Comparison of ENCODE assay signal across 17 cellular contexts in genomic region chr10:79361721-79362397, GRCh38.
"Had no signal": no experiment of that assay in that cellular context is flagged by ENCODE, and none has a peak within 500 bp of the region (broad histone marks: within the 10 kb centered on the region; RNA-seq: fewer than 3 reads in every experiment).

No MANE protein-coding gene starts in this region.

- H3K27me3 ChIP-seq: breast epithelium, dorsolateral prefrontal cortex, esophagus squamous epithelium, heart left ventricle had no signal

- H3K36me3 ChIP-seq: breast epithelium had no signal

- H3K27me3 Mint-ChIP-seq: type B pancreatic cell had no signal

- ATAC-seq: heart left ventricle; left lobe of liver; natural killer cell treated with Interleukin-12 subunit alpha and Interleukin-12 subunit beta and Interleukin-15 and Interleukin-18, amount 100 ng/mL, for 72 hours; psoas muscle; sciatic nerve had no signal

- H3K9me3 Mint-ChIP-seq: natural killer cell treated with Interleukin-12 subunit alpha and Interleukin-12 subunit beta and Interleukin-15 and Interleukin-18, amount 100 ng/mL, for 72 hours had no signal

- H3K27ac ChIP-seq: breast epithelium, dorsolateral prefrontal cortex, esophagus squamous epithelium, heart left ventricle, psoas muscle had no signal

- H3K27ac Mint-ChIP-seq: activated naive CD8-positive, alpha-beta T cell treated with anti-CD3 and anti-CD28 coated beads for 36 hours; natural killer cell treated with Interleukin-12 subunit alpha and Interleukin-12 subunit beta and Interleukin-15 and Interleukin-18, amount 100 ng/mL, for 72 hours; type B pancreatic cell had no signal

- H3K9me3 ChIP-seq: esophagus squamous epithelium, psoas muscle had no signal

- H3K4me1 ChIP-seq: breast epithelium, heart left ventricle had no signal

- H3K4me3 ChIP-seq: breast epithelium, dorsolateral prefrontal cortex, esophagus squamous epithelium, heart left ventricle, psoas muscle had no signal

- FAIRE-seq: islet of Langerhans had no signal

- DNase-seq: activated gamma-delta T cell; activated naive CD8-positive, alpha-beta T cell treated with anti-CD3 and anti-CD28 coated beads for 36 hours; anterior cingulate cortex; dorsolateral prefrontal cortex; esophagus squamous epithelium; foreskin melanocyte; heart left ventricle; mammary epithelial cell; occipital lobe; psoas muscle; stimulated activated naive CD4-positive, alpha-beta T cell treated with Interleukin-2 at 50 U/mL for 16 hours had no signal

- H3K4me3 Mint-ChIP-seq: activated naive CD8-positive, alpha-beta T cell treated with anti-CD3 and anti-CD28 coated beads for 36 hours; natural killer cell treated with Interleukin-12 subunit alpha and Interleukin-12 subunit beta and Interleukin-15 and Interleukin-18, amount 100 ng/mL, for 72 hours; type B pancreatic cell had no signal
